In the genomic region with DNA sequence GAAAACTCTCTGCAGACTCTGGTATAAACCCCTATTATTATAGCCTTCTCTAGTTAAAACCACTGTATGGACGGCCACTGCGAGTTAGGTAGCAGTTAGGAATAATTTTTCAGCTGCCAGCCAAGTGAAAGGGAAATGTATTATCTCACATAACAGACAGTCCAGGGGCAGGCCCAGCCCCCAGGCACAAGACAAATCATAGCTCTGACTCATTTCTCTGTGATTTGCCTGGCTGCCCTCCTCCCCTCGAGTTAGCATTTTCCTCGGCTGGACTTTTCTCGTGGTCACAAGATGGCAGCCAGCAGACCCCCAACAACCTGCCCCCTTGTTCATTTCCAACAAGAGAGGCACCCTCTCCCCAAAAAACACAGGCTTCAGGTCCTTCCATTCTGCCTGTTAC, we compare ENCODE assay signal across 13 cellular contexts. TPM values are rescaled to one million over a fixed set of nuclear protein-coding genes. Genes with fewer than 3 reads are reported as not detected.
DNase-seq lines count a peak whose midpoint lies in the region; ATAC-seq and TF ChIP-seq lines count a peak whose summit lies in the region.
"Had no signal": no experiment of that assay in that cellular context is flagged by ENCODE, and none has a peak within 500 bp of the region (broad histone marks: within the 10 kb centered on the region; RNA-seq: fewer than 3 reads in every experiment).

No MANE protein-coding gene starts in this region.

- TF ChIP-seq CTCF in left ventricle myocardium inferior (IDR thresholded peaks at IDR 0.05; ENCODE audit: borderline replicate concordance): no peak

- H3K9ac ChIP-seq in subcutaneous abdominal adipose tissue (ENCODE audit: low read length in 5 of 5): no peak overlapping the region

- H3K36me3 Mint-ChIP-seq in activated T-helper 17 cell treated with anti-CD3 and anti-CD28 coated beads, Interleukin-2, amount 50 U/mL, for 72 hours (ENCODE audit: low read depth): no peaks in the 10 kb centered on the region

- H3K27ac ChIP-seq in left ventricle myocardium inferior (replicated peaks) (peak overlapping the region; percentile 84), subcutaneous abdominal adipose tissue (ENCODE audit: low read depth, low read length) (peak overlapping the region; percentile 51)

- peaks cover 4% of the 10 kb centered on the region for H3K9me3 Mint-ChIP-seq in activated T-helper 17 cell treated with anti-CD3 and anti-CD28 coated beads, Interleukin-2, amount 50 U/mL, for 72 hours

- no peak for ATAC-seq in activated T-helper 17 cell treated with anti-CD3 and anti-CD28 coated beads, Interleukin-2, amount 50 U/mL, for 72 hours (replicated peaks)
- ATAC-seq in HG02642 (IDR thresholded peaks at IDR 0.05; ENCODE audit: poor library complexity, unreplicated experiment) (no peak), HG03139 (IDR thresholded peaks at IDR 0.05; ENCODE audit: unreplicated experiment) (no peak)

- H3K27me3 ChIP-seq in left ventricle myocardium inferior (ENCODE audit: low read depth) (peaks cover under 1% of the 10 kb centered on the region), subcutaneous abdominal adipose tissue (ENCODE audit: control insufficient read depth in 5 of 5, insufficient read depth in 4 of 5, low read length in 5 of 5) (no peaks in the 10 kb centered on the region)

- peak; percentile 72 for DNase-seq in HPDE6-E6E7 (ENCODE audit: extremely low spot score)
- peak; percentile 57 for DNase-seq in astrocyte of the hippocampus (ENCODE audit: low read depth, low spot score)
- DNase-seq in left ventricle myocardium inferior: no peak
- DNase-seq in activated CD4-positive, alpha-beta T cell treated with anti-CD3 and anti-CD28 coated beads, Interleukin-2, amount 50 U/mL, for 48 hours: no peak
- DNase-seq: aorta, DMS53, NCI-H2029, small intestine had no signal

- no peak overlapping the region for H3K4me3 ChIP-seq in left ventricle myocardium inferior
- no peak overlapping the region for H3K4me3 ChIP-seq in subcutaneous abdominal adipose tissue (ENCODE audit: low read depth in 1 of 5, low read length in 5 of 5)

- peaks cover 22% of the 10 kb centered on the region for H3K27me3 Mint-ChIP-seq in activated T-helper 17 cell treated with anti-CD3 and anti-CD28 coated beads, Interleukin-2, amount 50 U/mL, for 72 hours

- peaks cover 12% of the 10 kb centered on the region for H3K9me3 ChIP-seq in left ventricle myocardium inferior (replicated peaks)
- H3K9me3 ChIP-seq in subcutaneous abdominal adipose tissue (ENCODE audit: control insufficient read depth in 5 of 5, low read length in 5 of 5): peaks cover 0 to 7% (median 7%) of the 10 kb centered on the region in 5 donors

- H3K4me1 ChIP-seq in left ventricle myocardium inferior: peaks cover 8% of the 10 kb centered on the region
- peaks cover 8 to 46% (median 39%) of the 10 kb centered on the region in 5 donors for H3K4me1 ChIP-seq in subcutaneous abdominal adipose tissue (ENCODE audit: control insufficient read depth in 5 of 5, insufficient read depth in 5 of 5, low read length in 5 of 5)

- no peaks in the 10 kb centered on the region for H3K4me1 Mint-ChIP-seq in activated T-helper 17 cell treated with anti-CD3 and anti-CD28 coated beads, Interleukin-2, amount 50 U/mL, for 72 hours

- no peak overlapping the region for H3K4me3 Mint-ChIP-seq in activated T-helper 17 cell treated with anti-CD3 and anti-CD28 coated beads, Interleukin-2, amount 50 U/mL, for 72 hours

- intact Hi-C loops in left ventricle myocardium inferior (cut with micrococcal nuclease): no loop called here

- no peak overlapping the region for H3K27ac Mint-ChIP-seq in activated T-helper 17 cell treated with anti-CD3 and anti-CD28 coated beads, Interleukin-2, amount 50 U/mL, for 72 hours

- H3K36me3 ChIP-seq in left ventricle myocardium inferior (no peaks in the 10 kb centered on the region), subcutaneous abdominal adipose tissue (ENCODE audit: control insufficient read depth in 5 of 5, insufficient read depth in 5 of 5, low read length in 5 of 5) (no peaks in the 10 kb centered on the region)

RNA-seq across cellular contexts. Expression of a gene that starts 10.5 kb away (rescaled TPM):
- 8.5 TPM for total RNA-seq in left ventricle myocardium inferior
- total RNA-seq in activated T-helper 17 cell treated with anti-CD3 and anti-CD28 coated beads, Interleukin-2, amount 50 U/mL, for 72 hours: not detected
- total RNA-seq: glomerular endothelial cell had no signal

Comparison
In these comparisons a context has a peak if more than half of its experiments do, and no peak if none do; other contexts are left out.
1. DNase-seq: peak in HPDE6-E6E7 (single experiment) and astrocyte of the hippocampus (single experiment); none in left ventricle myocardium inferior (single experiment) and activated CD4-positive, alpha-beta T cell treated with anti-CD3 and anti-CD28 coated beads, Interleukin-2, amount 50 U/mL, for 48 hours (0 of 2).